ENCODE assay signal across 16 cellular contexts in genomic region chr2:31440764-31441163, GRCh38. TPM values are rescaled to one million over a fixed set of nuclear protein-coding genes. Genes with fewer than 3 reads are reported as not detected.
DNase-seq lines count a peak whose midpoint lies in the region; ATAC-seq and TF ChIP-seq lines count a peak whose summit lies in the region.
"Had no signal": no experiment of that assay in that cellular context is flagged by ENCODE, and none has a peak within 500 bp of the region (broad histone marks: within the 10 kb centered on the region; RNA-seq: fewer than 3 reads in every experiment).

No MANE protein-coding gene starts in this region.

- DNase-seq in AG10803 (ENCODE audit: low read depth) (peak; percentile 97), HT1080 (ENCODE audit: low read depth) (peak; percentile 86), brain microvascular endothelial cell (peak; percentile 47), kidney tubule cell (ENCODE audit: low spot score) (peak; percentile 25), cardiac septum (ENCODE audit: low spot score) (no peak)
- DNase-seq: activated CD4-positive, CD25-positive, alpha-beta regulatory T cell; C1 segment of cervical spinal cord; NCI-H146; NCI-H526; T-helper 1 cell had no signal

- ATAC-seq in HG03097 (IDR thresholded peaks at IDR 0.05; ENCODE audit: low FRiP score, unreplicated experiment) (no peak), GM18519 (IDR thresholded peaks at IDR 0.05; ENCODE audit: low FRiP score, unreplicated experiment) (no peak), HG02981 (IDR thresholded peaks at IDR 0.05; ENCODE audit: unreplicated experiment) (no peak)
- ATAC-seq: K562 had no signal

- H3K36me3 ChIP-seq in brain microvascular endothelial cell (replicated peaks), result no peaks in the 10 kb centered on the region
- H3K36me3 ChIP-seq: esophagus muscularis mucosa had no signal

- intact Hi-C loops in cardiac septum (cut with DNase I), result no loop called here

- no peak for TF ChIP-seq CTCF in AG10803 (conservative IDR thresholded peaks at IDR 0.05; ENCODE audit: low read length)
- TF ChIP-seq CTCF in brain microvascular endothelial cell (IDR thresholded peaks at IDR 0.05; ENCODE audit: low read depth, low read length, missing control alignments), result no peak

- in situ Hi-C loops in brain microvascular endothelial cell (cut with HindIII; ENCODE audit: low pct_ligation_motif_present, low sequenced_read_pairs), result no loop called here

- no peak overlapping the region for H3K27ac ChIP-seq in brain microvascular endothelial cell
- H3K27ac ChIP-seq: esophagus muscularis mucosa had no signal

- H3K4me3 ChIP-seq in AG10803 (ENCODE audit: low read length) (no peak overlapping the region), brain microvascular endothelial cell (ENCODE audit: low read depth, low read length) (no peak overlapping the region)
- H3K4me3 ChIP-seq: esophagus muscularis mucosa, K562 had no signal

- H3K27me3 ChIP-seq in brain microvascular endothelial cell (replicated peaks), result no peaks in the 10 kb centered on the region
- H3K27me3 ChIP-seq: esophagus muscularis mucosa had no signal

RNA-seq across cellular contexts. Expression of gene XDH, which starts 26.2 kb away (rescaled TPM):
- 3.1 and 3.7 TPM in 2 replicates for total RNA-seq in HT1080 (2014; rRNA removed; shearing (Covaris generic))
- polyA plus RNA-seq in HT1080 (2015; cell fraction: cytosol; rRNA removed), result 1.2 and 1.6 TPM in 2 replicates
- 2.0 and 3.0 TPM in 2 replicates for polyA plus RNA-seq in HT1080 (2015; cell fraction: nucleus; rRNA removed)
- not detected for total RNA-seq in cardiac septum
- total RNA-seq: temporal lobe had no signal
